Comparison of ENCODE assay signal across 15 cellular contexts in genomic region chr7:139666501-139666900, GRCh38.
A peak's percentile ranks its signal among the peaks of the same experiment; 100 is the strongest.
DNase-seq lines count a peak whose midpoint lies in the region; ATAC-seq, FAIRE-seq and TF ChIP-seq lines count a peak whose summit lies in the region.
"Had no signal": no experiment of that assay in that cellular context is flagged by ENCODE, and none has a peak within 500 bp of the region (broad histone marks: within the 10 kb centered on the region; RNA-seq: fewer than 3 reads in every experiment).

No MANE protein-coding gene starts in this region.

- no peak overlapping the region for H2BK15ac ChIP-seq in IMR-90 (ENCODE audit: low read depth, low read length)

- CTCF ChIA-PET in A549 (lab: Yijun Ruan, JAX) (interaction anchor here (1.5 to 7.8 kb wide), 2 partner anchors 20 to 64 kb away, joined by 3 to 68 read pairs; no protein-coding TSS in a partner anchor), IMR-90 (lab: Yijun Ruan, JAX) (no interaction called here)

- TF ChIP-seq POLR2A in A549 (IDR thresholded peaks at IDR 0.05; ENCODE audit: low read length) = no peak
- TF ChIP-seq POLR2A in IMR-90 (IDR thresholded peaks at IDR 0.05; ENCODE audit: low read depth, low read length) = no peak

- DNase-seq in A549 (ENCODE audit: low read depth in 1 of 2, low spot score in 1 of 2) (no peak), IMR-90 (no peak), substantia nigra (lab: John Stamatoyannopoulos, UW) (no peak), SKM-1 (lab: John Stamatoyannopoulos, UW; ENCODE audit: unreplicated experiment) (no peak)
- DNase-seq: BE2C; CD4-positive, alpha-beta memory T cell; DMS79; GOT3; H9 had no signal

- in situ Hi-C loops in IMR-90 (cut with MboI; ENCODE audit: low sequenced_read_pairs) = no loop called here

- peaks cover 45 to 87% of the 10 kb centered on the region in 2 experiments for H3K79me1 ChIP-seq in IMR-90 (ENCODE audit: low read depth in 1 of 2, low read length in 2 of 2)

- peaks cover 6% of the 10 kb centered on the region for H3K4me1 ChIP-seq in A549
- peaks cover 5% of the 10 kb centered on the region for H3K4me1 ChIP-seq in IMR-90 (ENCODE audit: control insufficient read depth, insufficient read depth, low read length)

- TF ChIP-seq CTCF in A549 (IDR thresholded peaks at IDR 0.05) (no peak), IMR-90 (conservative IDR thresholded peaks at IDR 0.05; ENCODE audit: low read depth, low read length) (no peak)

- H3K56ac ChIP-seq in IMR-90 (ENCODE audit: extremely low read depth, insufficient read depth, low read length) = no peak overlapping the region

- no peaks in the 10 kb centered on the region for H3K27me3 ChIP-seq in IMR-90 (ENCODE audit: control insufficient read depth, insufficient read depth, low read length)
- H3K27me3 ChIP-seq: BE2C had no signal

- no peak overlapping the region for H4K5ac ChIP-seq in IMR-90 (ENCODE audit: low read depth, low read length)

- peaks cover 20% of the 10 kb centered on the region for H3K9me1 ChIP-seq in IMR-90 (ENCODE audit: insufficient read depth, low read length)

- BruUV-seq in IMR-90 (replicated peaks; lab: Mats Ljungman, UMichigan) = no TSS peak

- peaks cover 15% of the 10 kb centered on the region; the same call in 1 of the 2 replicates for H3K36me3 ChIP-seq in IMR-90 (ENCODE audit: control insufficient read depth, insufficient read depth, low read length)
- H3K36me3 ChIP-seq: BE2C had no signal

- no peak overlapping the region for H3K23ac ChIP-seq in IMR-90 (ENCODE audit: low read depth, low read length)

- no peak overlapping the region for H3K27ac ChIP-seq in A549
- H3K27ac ChIP-seq in IMR-90 (ENCODE audit: insufficient read depth, low read length) = no peak overlapping the region
- peak overlapping the region; percentile 7 for H3K27ac ChIP-seq in cingulate gyrus (ENCODE audit: low read depth, low read length)
- H3K27ac ChIP-seq in substantia nigra (ENCODE audit: low read depth, low read length, poor library complexity, severe bottlenecking) = peak overlapping the region; percentile 58
- H3K27ac ChIP-seq: C4-2B had no signal

- 92% methylated on average over 5 of the region's 5 CpGs for WGBS in A549 (ENCODE audit: missing lambda C conversion rate)
- no CpG with 5 or more reads among the region's 5 CpGs for WGBS in IMR-90 (ENCODE audit: extremely low coverage in 2 of 2, insufficient read length in 1 of 2), 2 experiments

- H3K9ac ChIP-seq in IMR-90 (ENCODE audit: low read depth, low read length) = no peak overlapping the region

- dilution Hi-C loops in IMR-90 (cut with HindIII; ENCODE audit: low sequenced_read_pairs, unreplicated experiment) = no loop called here

- intact Hi-C loops in IMR-90 (cut with micrococcal nuclease) = no loop called here

- no peak overlapping the region for H2BK20ac ChIP-seq in IMR-90 (ENCODE audit: low read depth, low read length)

- no peak overlapping the region for H4K91ac ChIP-seq in IMR-90 (ENCODE audit: insufficient read depth, low read depth, low read length)

- TF ChIP-seq RAD21 in A549 (conservative IDR thresholded peaks at IDR 0.05 in 1 of 2, IDR thresholded peaks at IDR 0.05 in 1 of 2) (no peak), IMR-90 (IDR thresholded peaks at IDR 0.05; ENCODE audit: low read length) (no peak)

- no peak overlapping the region for H2BK5ac ChIP-seq in IMR-90 (ENCODE audit: low read depth, low read length, poor library complexity, severe bottlenecking)

- FAIRE-seq in A549 (lab: Jason Lieb, UNC) = no peak
- FAIRE-seq: GM12891, HTR-8/SVneo had no signal

- H3K4me2 ChIP-seq in A549 (no peak overlapping the region), IMR-90 (ENCODE audit: low read depth, low read length) (no peak overlapping the region)

- H3K4ac ChIP-seq in IMR-90 (ENCODE audit: low read depth, low read length) = no peak overlapping the region

- POLR2A ChIA-PET in A549 (lab: Yijun Ruan, JAX) = no interaction called here
- POLR2A ChIA-PET in IMR-90 (lab: Charles Lee; ENCODE audit: unreplicated experiment) = no interaction called here

- H3K4me3 ChIP-seq in A549 (no peak overlapping the region), IMR-90 (ENCODE audit: insufficient read depth, low read depth, low read length) (no peak overlapping the region)

- no peak overlapping the region for H2AK5ac ChIP-seq in IMR-90 (ENCODE audit: low read depth, low read length)

- H3K14ac ChIP-seq in IMR-90 (replicated peaks; ENCODE audit: low read depth, low read length) = no peak overlapping the region

- peaks cover 58% of the 10 kb centered on the region for H4K20me1 ChIP-seq in IMR-90 (ENCODE audit: insufficient read depth, low read length)

- H3K9me3 ChIP-seq in A549 = no peaks in the 10 kb centered on the region
- no peaks in the 10 kb centered on the region for H3K9me3 ChIP-seq in IMR-90 (ENCODE audit: control insufficient read depth, insufficient read depth, low read length)
- H3K9me3 ChIP-seq: BE2C had no signal

- no peak overlapping the region for H2BK120ac ChIP-seq in IMR-90 (ENCODE audit: low read depth, low read length)

- no peak for ATAC-seq in A549
- no peak for ATAC-seq in IMR-90 (ENCODE audit: low read depth)
- ATAC-seq in GM21526 (IDR thresholded peaks at IDR 0.05; ENCODE audit: low FRiP score, unreplicated experiment) = no peak
- ATAC-seq in HG02870 (IDR thresholded peaks at IDR 0.05; ENCODE audit: unreplicated experiment) = no peak

- no peak overlapping the region for H4K8ac ChIP-seq in IMR-90 (ENCODE audit: low read depth in 2 of 2, low read length in 2 of 2)

- H3K18ac ChIP-seq in IMR-90 (ENCODE audit: low read depth, low read length) = no peak overlapping the region

- H2AFZ ChIP-seq in IMR-90 (replicated peaks; ENCODE audit: low read length, poor library complexity) = no peak overlapping the region

- no peak overlapping the region for H2AK9ac ChIP-seq in IMR-90 (replicated peaks; ENCODE audit: low read depth, low read length, poor library complexity)

- TF ChIP-seq EP300 in A549 (IDR thresholded peaks at IDR 0.05) = no peak

TF ChIP-seq in A549, 52 proteins besides CTCF, POLR2A, EP300 and RAD21:
- TF ChIP-seq POLR2AphosphoS2 (conservative IDR thresholded peaks at IDR 0.05; ENCODE audit: low read length) (no peak), MAFK (IDR thresholded peaks at IDR 0.05; ENCODE audit: partially characterized antibody) (peak; percentile 91)

TF ChIP-seq in IMR-90, 13 proteins besides CTCF, POLR2A, EP300 and RAD21:
- TF ChIP-seq ELK1 (IDR thresholded peaks at IDR 0.05; ENCODE audit: borderline replicate concordance, low read depth, low read length) (no peak), MAZ (IDR thresholded peaks at IDR 0.05; ENCODE audit: borderline replicate concordance, low read depth, low read length) (no peak), SMC3 (IDR thresholded peaks at IDR 0.05; ENCODE audit: low read depth, low read length) (no peak), RFX5 (IDR thresholded peaks at IDR 0.05; ENCODE audit: low read depth, low read length) (no peak), MXI1 (IDR thresholded peaks at IDR 0.05; ENCODE audit: borderline replicate concordance, low read depth, low read length) (no peak), RCOR1 (IDR thresholded peaks at IDR 0.05; ENCODE audit: insufficient replicate concordance, low read length) (no peak), FOS (IDR thresholded peaks at IDR 0.05; ENCODE audit: low read depth, low read length) (no peak), MAFK (IDR thresholded peaks at IDR 0.05; ENCODE audit: low read depth, low read length) (peak; percentile 83)
TF ChIP-seq in IMR-90: peak in this region for 1.

Comparison
In these comparisons a context has a peak if more than half of its experiments do, and no peak if none do; other contexts are left out.
1. H3K27ac ChIP-seq: peak in cingulate gyrus (single experiment) and substantia nigra (single experiment); none in A549 (0 of 2) and IMR-90 (single experiment).